Comparison of ENCODE assay signal across 23 cellular contexts in the genomic region with DNA sequence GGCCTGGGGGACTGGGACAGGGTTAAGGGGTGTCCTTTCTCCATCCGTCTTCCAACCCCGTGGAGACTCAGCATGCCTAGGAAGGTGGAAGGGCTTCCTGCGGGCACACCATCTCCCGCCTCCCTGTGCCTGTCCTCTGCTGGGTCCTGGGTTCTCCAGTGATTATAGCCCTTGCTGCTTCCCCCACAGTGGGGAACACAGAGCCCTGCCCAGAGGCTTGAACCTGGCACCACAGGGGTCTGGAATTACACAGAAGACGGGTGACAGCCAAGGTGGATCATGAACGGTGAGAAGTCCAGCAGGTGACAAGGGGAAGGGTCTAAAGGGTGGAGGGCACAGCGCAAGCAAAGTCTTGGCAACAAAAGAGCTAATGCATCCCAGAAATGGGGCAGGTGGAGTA. TPM values are rescaled to one million over a fixed set of nuclear protein-coding genes. Genes with fewer than 3 reads are reported as not detected.
A peak's percentile ranks its signal among the peaks of the same experiment; 100 is the strongest.
DNase-seq lines count a peak whose midpoint lies in the region; ATAC-seq and TF ChIP-seq lines count a peak whose summit lies in the region.
"Had no signal": no experiment of that assay in that cellular context is flagged by ENCODE, and none has a peak within 500 bp of the region (broad histone marks: within the 10 kb centered on the region; RNA-seq: fewer than 3 reads in every experiment).

No MANE protein-coding gene starts in this region.

- H3K4me1 Mint-ChIP-seq in progenitor cell of endocrine pancreas (ENCODE audit: low read depth) = peaks cover 43% of the 10 kb centered on the region

- H3K36me3 Mint-ChIP-seq in progenitor cell of endocrine pancreas (ENCODE audit: insufficient read depth) = peaks cover 2% of the 10 kb centered on the region

- dilution Hi-C loops in IMR-90 (cut with HindIII; ENCODE audit: low sequenced_read_pairs, unreplicated experiment) = no loop called here

- H3K79me1 ChIP-seq in IMR-90 (ENCODE audit: low read depth in 1 of 2, low read length in 2 of 2) = peaks cover 6 to 59% of the 10 kb centered on the region in 2 experiments

- H3K36me3 ChIP-seq in BLaER1 = peaks cover 24% of the 10 kb centered on the region
- peaks cover 7% of the 10 kb centered on the region; the same call in 1 of the 2 replicates for H3K36me3 ChIP-seq in IMR-90 (ENCODE audit: control insufficient read depth, insufficient read depth, low read length)
- H3K36me3 ChIP-seq in esophagus muscularis mucosa = peaks cover 2 to 18% (median 12%) of the 10 kb centered on the region in 4 donors

- H3K56ac ChIP-seq in IMR-90 (ENCODE audit: extremely low read depth, insufficient read depth, low read length) = no peak overlapping the region

- H3K9ac ChIP-seq in BLaER1 (no peak overlapping the region), IMR-90 (ENCODE audit: low read depth, low read length) (no peak overlapping the region)

- H3K27me3 ChIP-seq in BLaER1 = peaks cover 19% of the 10 kb centered on the region
- H3K27me3 ChIP-seq in IMR-90 (ENCODE audit: control insufficient read depth, insufficient read depth, low read length) = no peaks in the 10 kb centered on the region
- no peaks in the 10 kb centered on the region for H3K27me3 ChIP-seq in esophagus muscularis mucosa
- H3K27me3 ChIP-seq: foreskin keratinocyte had no signal

- H3K9me3 Mint-ChIP-seq in progenitor cell of endocrine pancreas (ENCODE audit: low read depth) = no peaks in the 10 kb centered on the region

- no peak overlapping the region for H3K18ac ChIP-seq in IMR-90 (ENCODE audit: low read depth, low read length)

- DNase-seq in IMR-90 (no peak), esophagus muscularis mucosa (ENCODE audit: extremely low spot score) (no peak), progenitor cell of endocrine pancreas (ENCODE audit: low spot score, unreplicated experiment) (no peak), occipital lobe (lab: John Stamatoyannopoulos, UW) (no peak), Ammon's horn (ENCODE audit: low spot score) (no peak)
- DNase-seq: activated CD4-positive, alpha-beta T cell treated with anti-CD3 and anti-CD28 coated beads for 1 hour; activated gamma-delta T cell; amygdala; cortex of kidney; foreskin keratinocyte; KBM-7; MV-4-11; NCI-H187; NCI-H2227 treated with DMSO at 0.1 percent for 48 hours; psoas muscle; stimulated activated CD4-positive, alpha-beta T cell treated with anti-CD3 and anti-CD28 coated beads, Interleukin-12 subunit alpha, Interleukin-12 subunit beta, amount 100 ng/mL, for 4 hours had no signal

- peaks cover 80% of the 10 kb centered on the region for H3K4me1 ChIP-seq in BLaER1
- peaks cover 51% of the 10 kb centered on the region for H3K4me1 ChIP-seq in IMR-90 (ENCODE audit: control insufficient read depth, insufficient read depth, low read length)
- peaks cover 63 to 94% (median 89%) of the 10 kb centered on the region in 4 donors for H3K4me1 ChIP-seq in esophagus muscularis mucosa
- H3K4me1 ChIP-seq: foreskin keratinocyte had no signal

- H4K91ac ChIP-seq in IMR-90 (ENCODE audit: insufficient read depth, low read depth, low read length) = peak overlapping the region; percentile 58; the same call in 1 of the 2 replicates

- H3K4me2 ChIP-seq in BLaER1 (peak overlapping the region; percentile 99; the same call in 1 of the 2 replicates), IMR-90 (ENCODE audit: low read depth, low read length) (no peak overlapping the region)

- no peak overlapping the region for H3K4me3 Mint-ChIP-seq in progenitor cell of endocrine pancreas (ENCODE audit: low read depth)

- H3K4me3 ChIP-seq in BLaER1 = no peak overlapping the region
- H3K4me3 ChIP-seq in IMR-90 (ENCODE audit: insufficient read depth, low read depth, low read length) = no peak overlapping the region
- H3K4me3 ChIP-seq in esophagus muscularis mucosa = no peak overlapping the region
- H3K4me3 ChIP-seq: HAP-1, psoas muscle had no signal

- H3K4ac ChIP-seq in IMR-90 (ENCODE audit: low read depth, low read length) = peak overlapping the region; percentile 33; the same call in 1 of the 2 replicates

- H2AK9ac ChIP-seq in IMR-90 (replicated peaks; ENCODE audit: low read depth, low read length, poor library complexity) = peak overlapping the region; percentile 79

- 0 out of 3 replicates have a peak overlapping the region, but pooled peaks have one; percentile 28 for H2BK15ac ChIP-seq in IMR-90 (ENCODE audit: low read depth, low read length)

- intact Hi-C loops in IMR-90 (cut with micrococcal nuclease) (loop anchor here (5.0 kb wide), 1 partner anchor 60 kb away; a partner anchor contains a TSS), esophagus muscularis mucosa (cut with DNase I) (no loop called here)

- no peak for TF ChIP-seq CTCF in IMR-90 (conservative IDR thresholded peaks at IDR 0.05; ENCODE audit: low read depth, low read length)
- TF ChIP-seq CTCF in esophagus muscularis mucosa (IDR thresholded peaks at IDR 0.05) = no peak
- TF ChIP-seq CTCF in progenitor cell of endocrine pancreas (IDR thresholded peaks at IDR 0.05; ENCODE audit: unreplicated experiment) = no peak

- H2AFZ ChIP-seq in IMR-90 (replicated peaks; ENCODE audit: low read length, poor library complexity) = peak overlapping the region; percentile 14

- H4K20me1 ChIP-seq in BLaER1 (peaks cover 18% of the 10 kb centered on the region; the same call in 1 of the 2 replicates), IMR-90 (ENCODE audit: insufficient read depth, low read length) (no peaks in the 10 kb centered on the region)

- H3K23ac ChIP-seq in IMR-90 (ENCODE audit: low read depth, low read length) = no peak overlapping the region

- H3K27me3 Mint-ChIP-seq in progenitor cell of endocrine pancreas = no peaks in the 10 kb centered on the region

- H4K5ac ChIP-seq in IMR-90 (ENCODE audit: low read depth, low read length) = no peak overlapping the region

- no peak for TF ChIP-seq EP300 in esophagus muscularis mucosa (IDR thresholded peaks at IDR 0.05)

- in situ Hi-C loops in IMR-90 (cut with MboI; ENCODE audit: low sequenced_read_pairs) = no loop called here

- no peak overlapping the region for H3K14ac ChIP-seq in IMR-90 (replicated peaks; ENCODE audit: low read depth, low read length)

- no peak overlapping the region for H2BK5ac ChIP-seq in IMR-90 (ENCODE audit: low read depth, low read length, poor library complexity, severe bottlenecking)

- no TSS peak for BruUV-seq in IMR-90 (replicated peaks; lab: Mats Ljungman, UMichigan)

- 80% methylated on average over 3 of the region's 7 CpGs; no CpG with 5 or more reads in 1 of the 2 experiments for WGBS in IMR-90 (ENCODE audit: extremely low coverage in 2 of 2, insufficient read length in 1 of 2), 2 experiments
- 87% methylated on average over 7 of the region's 7 CpGs for WGBS in esophagus muscularis mucosa

- peak overlapping the region; percentile 86 for H3K27ac Mint-ChIP-seq in progenitor cell of endocrine pancreas

- peak overlapping the region in 1 of 2 experiments; percentile 22; a peak in 2 of 4 replicates for H4K8ac ChIP-seq in IMR-90 (ENCODE audit: low read depth in 2 of 2, low read length in 2 of 2)

- TF ChIP-seq POLR2A in IMR-90 (IDR thresholded peaks at IDR 0.05; ENCODE audit: low read depth, low read length) (no peak), esophagus muscularis mucosa (IDR thresholded peaks at IDR 0.05; ENCODE audit: low read depth) (no peak)

- TF ChIP-seq RAD21 in IMR-90 (IDR thresholded peaks at IDR 0.05; ENCODE audit: low read length) = no peak

- no peak overlapping the region for H2BK120ac ChIP-seq in IMR-90 (ENCODE audit: low read depth, low read length)

- peak overlapping the region; percentile 73 for H2AK5ac ChIP-seq in IMR-90 (ENCODE audit: low read depth, low read length)

- POLR2A ChIA-PET in IMR-90 (lab: Charles Lee; ENCODE audit: unreplicated experiment) = interaction anchor here (0.6 kb wide), 1 partner anchor 84 kb away, joined by 10 read pairs; no protein-coding TSS in a partner anchor

- no peak for ATAC-seq in IMR-90 (ENCODE audit: low read depth)
- no peak for ATAC-seq in HG03045 (IDR thresholded peaks at IDR 0.05; ENCODE audit: unreplicated experiment)
- no peak for ATAC-seq in GM18517 (IDR thresholded peaks at IDR 0.05; ENCODE audit: unreplicated experiment)
- ATAC-seq: foreskin keratinocyte, psoas muscle, SK-N-SH treated with all-trans-retinoic acid at 6 μM for 48 hours had no signal

- CTCF ChIA-PET in IMR-90 (lab: Yijun Ruan, JAX) = interaction anchor here (1.0 to 1.7 kb wide), 2 partner anchors 16 to 37 kb away, joined by 5 to 7 read pairs; no protein-coding TSS in a partner anchor

- H3K9me3 ChIP-seq in BLaER1 (no peaks in the 10 kb centered on the region), IMR-90 (ENCODE audit: control insufficient read depth, insufficient read depth, low read length) (no peaks in the 10 kb centered on the region), esophagus muscularis mucosa (no peaks in the 10 kb centered on the region)
- H3K9me3 ChIP-seq: HAP-1, psoas muscle had no signal

- no peak overlapping the region for H2BK20ac ChIP-seq in IMR-90 (ENCODE audit: low read depth, low read length)

- H3K9me1 ChIP-seq in IMR-90 (ENCODE audit: insufficient read depth, low read length) = peaks cover 28% of the 10 kb centered on the region

- peak overlapping the region; percentile 97; the same call in 1 of the 2 replicates for H3K27ac ChIP-seq in BLaER1
- peak overlapping the region; percentile 15; the same call in 1 of the 2 replicates for H3K27ac ChIP-seq in IMR-90 (ENCODE audit: insufficient read depth, low read length)
- H3K27ac ChIP-seq in esophagus muscularis mucosa (replicated peaks in 1 of 4) = peak overlapping the region; percentile 93 to 100 (median 96)
- H3K27ac ChIP-seq: foreskin keratinocyte, psoas muscle had no signal

RNA-seq across cellular contexts. Expression of a gene that starts 6.2 kb away (rescaled TPM):
- total RNA-seq in IMR-90 (2012; rRNA removed) = 3.9 and 4.3 TPM in 2 replicates
- polyA plus RNA-seq in IMR-90 (2012; rRNA removed) = 29.3 and 34.3 TPM in 2 replicates
- polyA plus RNA-seq in IMR-90 (2012; cell fraction: cytosol; rRNA removed) = 22.0 and 34.4 TPM in 2 replicates
- 153 and 393 TPM in 2 replicates for polyA plus RNA-seq in IMR-90 (2012; cell fraction: nucleus; rRNA removed; ENCODE audit: low replicate concordance)
- 10 to 100 TPM; 37.4 to 66.6 (median 46.4) TPM for total RNA-seq in esophagus muscularis mucosa
- total RNA-seq in progenitor cell of endocrine pancreas = 24.6 and 27.6 TPM in 2 replicates
- 2.3 TPM for total RNA-seq in occipital lobe

RNA-seq across cellular contexts. Expression of a gene that starts 16.1 kb away (rescaled TPM):
- total RNA-seq in IMR-90 (2012; rRNA removed) = under 0.01 TPM in 2 replicates
- polyA plus RNA-seq in IMR-90 (2012; rRNA removed) = not detected in 2 replicates
- not detected in 2 replicates for polyA plus RNA-seq in IMR-90 (2012; cell fraction: cytosol; rRNA removed)
- 0.37 and 0.52 TPM in 2 replicates for polyA plus RNA-seq in IMR-90 (2012; cell fraction: nucleus; rRNA removed; ENCODE audit: low replicate concordance)
- total RNA-seq in esophagus muscularis mucosa = not detected
- total RNA-seq in progenitor cell of endocrine pancreas = not detected in 2 replicates
- 0.47 TPM for total RNA-seq in occipital lobe
- total RNA-seq: Daoy, foreskin keratinocyte, ureter had no signal

RNA-seq across cellular contexts. Expression of a gene that starts 26.8 kb away (rescaled TPM):
- total RNA-seq in IMR-90 (2012; rRNA removed) (816 and 867 TPM in 2 replicates), esophagus muscularis mucosa (100 to 1,000 TPM; 149 to 297 (median 239) TPM), progenitor cell of endocrine pancreas (158 and 171 TPM in 2 replicates), occipital lobe (84.5 TPM)
- polyA plus RNA-seq in IMR-90 (2012; rRNA removed) = 1,079 and 1,150 TPM in 2 replicates
- polyA plus RNA-seq in IMR-90 (2012; cell fraction: cytosol; rRNA removed) = 411 and 787 TPM in 2 replicates
- polyA plus RNA-seq in IMR-90 (2012; cell fraction: nucleus; rRNA removed; ENCODE audit: low replicate concordance) = 281 and 349 TPM in 2 replicates

RNA-seq across cellular contexts. Expression of a gene that starts 29.5 kb away (rescaled TPM):
- total RNA-seq in IMR-90 (2012; rRNA removed) = 48.6 and 52.7 TPM in 2 replicates
- 79.1 and 85.2 TPM in 2 replicates for polyA plus RNA-seq in IMR-90 (2012; rRNA removed)
- polyA plus RNA-seq in IMR-90 (2012; cell fraction: cytosol; rRNA removed) = 68.9 and 69.3 TPM in 2 replicates
- 164 and 342 TPM in 2 replicates for polyA plus RNA-seq in IMR-90 (2012; cell fraction: nucleus; rRNA removed; ENCODE audit: low replicate concordance)
- total RNA-seq in esophagus muscularis mucosa = 100 to 1,000 TPM in 1 of 4 donors, 10 to 100 TPM in 3; 49.4 to 106 (median 85.8) TPM
- total RNA-seq in progenitor cell of endocrine pancreas = 49.0 and 58.7 TPM in 2 replicates
- total RNA-seq in occipital lobe = 15.1 TPM

RNA-seq across cellular contexts. Expression of a gene that starts 36.4 kb away (rescaled TPM):
- 2.2 and 2.7 TPM in 2 replicates for total RNA-seq in IMR-90 (2012; rRNA removed)
- 5.7 and 7.6 TPM in 2 replicates for polyA plus RNA-seq in IMR-90 (2012; rRNA removed)
- 7.4 and 11.3 TPM in 2 replicates for polyA plus RNA-seq in IMR-90 (2012; cell fraction: cytosol; rRNA removed)
- 4.6 and 10.7 TPM in 2 replicates for polyA plus RNA-seq in IMR-90 (2012; cell fraction: nucleus; rRNA removed; ENCODE audit: low replicate concordance)
- total RNA-seq in esophagus muscularis mucosa = 1 to 10 TPM; 2.1 to 6.7 (median 3.4) TPM
- 3.2 and 3.6 TPM in 2 replicates for total RNA-seq in progenitor cell of endocrine pancreas
- 6.6 TPM for total RNA-seq in occipital lobe

Comparison
In these comparisons a context has a peak if more than half of its experiments do, and no peak if none do; other contexts are left out.
1. H3K27ac ChIP-seq: peak in every context shown above with its lines; median percentile 97 in BLaER1; 96 in esophagus muscularis mucosa; 15 in IMR-90.